14 cellular contexts compared by ENCODE assay signal in the genomic region with DNA sequence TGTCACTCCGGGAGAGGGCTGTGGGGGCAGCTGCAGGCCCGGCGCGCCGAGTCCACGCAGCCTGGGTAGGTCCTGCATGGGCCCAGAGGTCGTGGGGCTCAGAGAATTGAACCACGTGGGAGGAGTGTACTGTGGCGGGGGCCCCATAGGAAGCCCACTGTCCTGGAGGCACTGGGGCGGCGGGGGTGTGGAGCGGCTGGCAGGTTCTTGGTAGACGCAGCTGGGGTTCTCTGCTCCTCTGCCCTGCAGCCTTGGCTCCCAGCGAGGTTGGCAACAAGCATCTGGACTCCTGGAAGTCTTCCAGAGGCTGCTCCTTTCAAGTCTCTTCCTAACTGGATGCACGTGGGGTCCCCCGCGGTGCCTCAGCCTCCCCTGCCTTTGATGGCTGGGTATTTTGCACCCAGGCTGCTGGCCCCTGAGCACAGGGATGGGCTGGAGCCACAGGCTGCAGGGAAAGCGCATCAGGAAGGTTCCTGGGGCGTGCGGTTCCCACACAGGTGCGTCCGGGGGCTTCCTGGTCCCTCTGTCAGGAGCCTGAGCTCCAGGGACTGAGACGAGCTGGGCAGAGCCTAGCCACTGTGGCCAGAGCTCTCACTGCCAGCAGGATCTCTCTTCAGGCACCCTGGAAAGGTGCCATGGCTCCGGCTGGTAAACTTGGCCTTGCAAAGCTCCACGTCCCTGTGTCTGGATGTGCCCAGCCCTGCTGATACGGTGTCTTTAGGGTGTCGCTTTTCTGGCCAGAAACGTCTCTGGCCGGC. TPM values are rescaled to one million over a fixed set of nuclear protein-coding genes. Genes with fewer than 3 reads are reported as not detected.
DNase-seq lines count a peak whose midpoint lies in the region; ATAC-seq and TF ChIP-seq lines count a peak whose summit lies in the region.
"Had no signal": no experiment of that assay in that cellular context is flagged by ENCODE, and none has a peak within 500 bp of the region (broad histone marks: within the 10 kb centered on the region; RNA-seq: fewer than 3 reads in every experiment).

No MANE protein-coding gene starts in this region.

- H3K9me3 ChIP-seq in A673 (ENCODE audit: low read depth, low read length, poor library complexity, severe bottlenecking): no peaks in the 10 kb centered on the region

- no TSS peak for BruUV-seq in A673 (replicated peaks; lab: Mats Ljungman, UMichigan)

- peak overlapping the region; percentile 56 for H3K27ac Mint-ChIP-seq in dendritic cell treated with granulocyte-macrophage colony-stimulating factor and Interleukin-4, amounts not matched to agents 40 ng/mL and 50 ng/mL, for 4 days

- intact Hi-C loops in A673 (cut with micrococcal nuclease; ENCODE audit: unreplicated experiment): no loop called here
- intact Hi-C loops in dendritic cell treated with granulocyte-macrophage colony-stimulating factor and Interleukin-4, amounts not matched to agents 40 ng/mL and 50 ng/mL, for 4 days (cut with micrococcal nuclease): no loop called here

- no peak for TF ChIP-seq CTCF in A673 (conservative IDR thresholded peaks at IDR 0.05; ENCODE audit: low read depth, low read length)

- CTCF ChIA-PET in A673 (lab: Charles Lee): no interaction called here

- DNase-seq in A673 (ENCODE audit: low spot score): no peak
- peak; percentile 80 for DNase-seq in NCI-H2196 (lab: John Stamatoyannopoulos, UW; ENCODE audit: unreplicated experiment)
- peak; percentile 31 for DNase-seq in midbrain (lab: John Stamatoyannopoulos, UW)
- no peak for DNase-seq in NCI-H1417 treated with DMSO at 0.1 percent for 48 hours (lab: John Stamatoyannopoulos, UW)
- no peak for DNase-seq in Kasumi-1 (lab: John Stamatoyannopoulos, UW)
- DNase-seq: ACHN; activated CD8-positive, alpha-beta memory T cell treated with anti-CD3 and anti-CD28 coated beads for 24 hours; activated naive CD4-positive, alpha-beta T cell; left colon; NCI-H524 had no signal

- no peaks in the 10 kb centered on the region for H3K36me3 ChIP-seq in A673 (ENCODE audit: insufficient read depth, low read length, poor library complexity, severe bottlenecking)

- peak overlapping the region; percentile 5 for H3K27ac ChIP-seq in A673 (ENCODE audit: low read depth, low read length, poor library complexity, severe bottlenecking)

- H3K36me3 Mint-ChIP-seq in dendritic cell treated with granulocyte-macrophage colony-stimulating factor and Interleukin-4, amounts not matched to agents 40 ng/mL and 50 ng/mL, for 4 days (ENCODE audit: low read depth): peaks cover 47% of the 10 kb centered on the region

- no peaks in the 10 kb centered on the region for H3K9me3 Mint-ChIP-seq in dendritic cell treated with granulocyte-macrophage colony-stimulating factor and Interleukin-4, amounts not matched to agents 40 ng/mL and 50 ng/mL, for 4 days
- H3K9me3 Mint-ChIP-seq: nephron had no signal

- no peaks in the 10 kb centered on the region for H3K27me3 ChIP-seq in A673 (replicated peaks; ENCODE audit: insufficient read depth, low read depth, low read length, poor library complexity)

- H3K4me3 ChIP-seq in A673 (ENCODE audit: low read depth, low read length, poor library complexity, severe bottlenecking): no peak overlapping the region

- peaks cover 60% of the 10 kb centered on the region for H3K4me1 Mint-ChIP-seq in dendritic cell treated with granulocyte-macrophage colony-stimulating factor and Interleukin-4, amounts not matched to agents 40 ng/mL and 50 ng/mL, for 4 days (ENCODE audit: low read depth)

- ATAC-seq in esophagus mucosa (no peak), GM18498 (IDR thresholded peaks at IDR 0.05; ENCODE audit: unreplicated experiment) (no peak)
- ATAC-seq: left colon had no signal

- no peaks in the 10 kb centered on the region for H3K27me3 Mint-ChIP-seq in dendritic cell treated with granulocyte-macrophage colony-stimulating factor and Interleukin-4, amounts not matched to agents 40 ng/mL and 50 ng/mL, for 4 days

- H3K4me1 ChIP-seq in A673 (ENCODE audit: insufficient read depth, low read length, poor library complexity, severe bottlenecking): no peaks in the 10 kb centered on the region

- no peak overlapping the region for H3K4me3 Mint-ChIP-seq in dendritic cell treated with granulocyte-macrophage colony-stimulating factor and Interleukin-4, amounts not matched to agents 40 ng/mL and 50 ng/mL, for 4 days
- H3K4me3 Mint-ChIP-seq: nephron had no signal

- POLR2A ChIA-PET in A673 (lab: Charles Lee; ENCODE audit: low non-redundant PET): no interaction called here

RNA-seq across cellular contexts. Expression of gene KCTD5, which starts 9.3 kb away (rescaled TPM):
- total RNA-seq in A673 (2021) (33.1 and 35.6 TPM in 2 replicates), esophagus mucosa (37.7 TPM)

RNA-seq across cellular contexts. Expression of gene PRSS27, which starts 28.4 kb away (rescaled TPM):
- total RNA-seq in A673 (2021): 1.3 and 3.0 TPM in 2 replicates
- total RNA-seq in esophagus mucosa: 191 TPM

Comparison
In these comparisons a context has a peak if more than half of its experiments do, and no peak if none do; other contexts are left out.
1. DNase-seq: peak in NCI-H2196 (single experiment) and midbrain (single experiment); none in A673 (single experiment), NCI-H1417 treated with DMSO at 0.1 percent for 48 hours (single experiment) and Kasumi-1 (0 of 2).
2. RNA of gene PRSS27, which starts 28.4 kb away (total RNA-seq): 191 TPM in esophagus mucosa (single experiment); 1.3 to 3.0 TPM in A673; every median in the first group is over 10 times any median in the second.